Comparison of ENCODE assay signal across 21 cellular contexts in genomic region chr14:23124337-23124954, GRCh38. TPM values are rescaled to one million over a fixed set of nuclear protein-coding genes. Genes with fewer than 3 reads are reported as not detected.
"Had no signal": no experiment of that assay in that cellular context is flagged by ENCODE, and none has a peak within 500 bp of the region (broad histone marks: within the 10 kb centered on the region; RNA-seq: fewer than 3 reads in every experiment).

No MANE protein-coding gene starts in this region.

- H3K9me3 Mint-ChIP-seq: activated CD4-positive, alpha-beta T cell treated with anti-CD3 and anti-CD28 coated beads, Interleukin-2, amount 10 ng/mL, durations not matched to agents 7 days and 5 days; activated naive CD8-positive, alpha-beta T cell treated with anti-CD3 and anti-CD28 coated beads, Interleukin-2, amount 50 U/mL, for 24 hours; naive B cell; T-cell had no signal

- DNase-seq: activated CD4-positive, alpha-beta T cell treated with anti-CD3 and anti-CD28 coated beads, Interleukin-2, amount 10 ng/mL, durations not matched to agents 7 days and 5 days; activated CD4-positive, CD25-positive, alpha-beta regulatory T cell; activated CD8-positive, alpha-beta memory T cell treated with anti-CD3 and anti-CD28 coated beads, Interleukin-2, amount 50 U/mL, for 48 hours; activated naive CD4-positive, alpha-beta T cell; activated naive CD8-positive, alpha-beta T cell treated with anti-CD3 and anti-CD28 coated beads, Interleukin-2, amount 50 U/mL, for 24 hours; dorsolateral prefrontal cortex; heart right ventricle; left cardiac atrium; lower lobe of right lung; naive B cell; stimulated activated CD4-positive, alpha-beta T cell treated with anti-CD3 and anti-CD28 coated beads, Interleukin-4, amount 100 ng/mL, for 1 hour; stimulated activated naive CD8-positive, alpha-beta T cell treated with anti-CD3 and anti-CD28 coated beads, Interleukin-15, Interleukin-2, amounts not matched to agents 100 U/mL and 50 U/mL, for 24 hours; T-cell; T-helper 9 cell; upper lobe of right lung had no signal

- H3K36me3 ChIP-seq: cardiac muscle cell had no signal

- H3K27ac Mint-ChIP-seq: activated naive CD8-positive, alpha-beta T cell treated with anti-CD3 and anti-CD28 coated beads, Interleukin-2, amount 50 U/mL, for 24 hours; T-cell had no signal

- H3K27me3 Mint-ChIP-seq: activated CD4-positive, alpha-beta T cell treated with anti-CD3 and anti-CD28 coated beads, Interleukin-2, amount 10 ng/mL, durations not matched to agents 7 days and 5 days; activated naive CD8-positive, alpha-beta T cell treated with anti-CD3 and anti-CD28 coated beads, Interleukin-2, amount 50 U/mL, for 24 hours had no signal

- H3K27ac ChIP-seq: cardiac muscle cell, dorsolateral prefrontal cortex, gastroesophageal sphincter, heart right ventricle, lower lobe of right lung, upper lobe of right lung had no signal

- ATAC-seq: activated naive CD8-positive, alpha-beta T cell treated with anti-CD3 and anti-CD28 coated beads, Interleukin-2, amount 50 U/mL, for 24 hours; stimulated activated naive CD8-positive, alpha-beta T cell treated with anti-CD3 and anti-CD28 coated beads, Interleukin-15, Interleukin-2, amounts not matched to agents 100 U/mL and 50 U/mL, for 24 hours; T-cell had no signal

- H3K4me3 ChIP-seq: cardiac muscle cell, dorsolateral prefrontal cortex, gastroesophageal sphincter, heart right ventricle, lower lobe of right lung, right atrium auricular region, upper lobe of right lung had no signal

- H3K4me1 ChIP-seq: upper lobe of right lung had no signal

- H3K36me3 Mint-ChIP-seq: naive B cell had no signal

- H3K4me3 Mint-ChIP-seq: activated CD4-positive, alpha-beta T cell treated with anti-CD3 and anti-CD28 coated beads, Interleukin-2, amount 10 ng/mL, durations not matched to agents 7 days and 5 days; activated naive CD8-positive, alpha-beta T cell treated with anti-CD3 and anti-CD28 coated beads, Interleukin-2, amount 50 U/mL, for 24 hours; T-cell had no signal

- H3K27me3 ChIP-seq: cardiac muscle cell, dorsolateral prefrontal cortex, gastroesophageal sphincter, heart right ventricle, right atrium auricular region, upper lobe of right lung had no signal

- H3K9me3 ChIP-seq: gastroesophageal sphincter, heart right ventricle, lower lobe of right lung, right atrium auricular region, upper lobe of right lung had no signal

RNA-seq across cellular contexts. Expression of gene CEBPE, which starts 5.4 kb away (rescaled TPM):
- total RNA-seq: astrocyte, cardiac muscle cell, gastroesophageal sphincter, left cardiac atrium, right atrium auricular region, upper lobe of right lung had no signal
- polyA plus RNA-seq: cardiac muscle cell had no signal

RNA-seq across cellular contexts. Expression of gene CIROP, which starts 19.7 kb away (rescaled TPM):
- total RNA-seq: activated CD4-positive, alpha-beta T cell treated with anti-CD3 and anti-CD28 coated beads, Interleukin-2, amount 10 ng/mL, durations not matched to agents 7 days and 5 days; astrocyte; heart right ventricle; left cardiac atrium; lower lobe of right lung; mononuclear cell; right atrium auricular region; skeletal muscle tissue; T-cell; upper lobe of right lung had no signal
- polyA plus RNA-seq: cardiac muscle cell, heart right ventricle had no signal
